In the genomic region with DNA sequence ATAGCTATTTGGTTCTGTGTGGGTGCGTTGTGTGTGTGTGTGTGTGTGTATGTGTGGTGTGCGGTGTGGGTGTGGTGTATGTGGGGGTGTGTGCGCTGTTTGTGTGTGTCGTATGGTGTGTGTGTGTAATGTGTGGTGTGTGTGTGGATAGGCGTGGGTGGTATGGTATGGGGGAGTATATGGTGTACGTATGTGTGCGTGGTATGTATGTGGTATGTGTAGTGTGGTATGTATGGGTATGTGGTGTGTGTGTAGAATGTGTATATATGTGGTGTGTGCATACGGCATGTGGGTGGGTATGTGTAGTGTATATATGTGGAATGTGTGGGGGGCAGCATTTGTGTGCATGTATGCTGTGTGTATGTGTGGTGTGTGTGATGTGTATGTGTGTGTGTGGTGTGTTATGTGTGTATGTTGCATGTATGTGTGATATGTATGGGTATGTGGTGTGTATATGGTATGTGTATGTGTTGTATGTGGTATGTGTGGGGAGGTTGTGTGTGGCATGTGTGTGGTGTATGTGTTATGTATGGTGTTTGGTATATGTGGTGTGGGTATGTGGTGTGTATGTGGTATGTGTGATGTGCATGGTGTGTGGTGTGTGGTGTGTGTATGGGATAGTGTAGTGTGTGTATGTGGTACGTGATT, we compare ENCODE assay signal across 1 cellular context.
TF ChIP-seq lines count a peak whose summit lies in the region.

No MANE protein-coding gene starts in this region.

TF ChIP-seq in HEK293, 187 proteins besides CTCF, POLR2A, EP300 and RAD21 (continued from another document):
- TF ChIP-seq, protein P1, sequence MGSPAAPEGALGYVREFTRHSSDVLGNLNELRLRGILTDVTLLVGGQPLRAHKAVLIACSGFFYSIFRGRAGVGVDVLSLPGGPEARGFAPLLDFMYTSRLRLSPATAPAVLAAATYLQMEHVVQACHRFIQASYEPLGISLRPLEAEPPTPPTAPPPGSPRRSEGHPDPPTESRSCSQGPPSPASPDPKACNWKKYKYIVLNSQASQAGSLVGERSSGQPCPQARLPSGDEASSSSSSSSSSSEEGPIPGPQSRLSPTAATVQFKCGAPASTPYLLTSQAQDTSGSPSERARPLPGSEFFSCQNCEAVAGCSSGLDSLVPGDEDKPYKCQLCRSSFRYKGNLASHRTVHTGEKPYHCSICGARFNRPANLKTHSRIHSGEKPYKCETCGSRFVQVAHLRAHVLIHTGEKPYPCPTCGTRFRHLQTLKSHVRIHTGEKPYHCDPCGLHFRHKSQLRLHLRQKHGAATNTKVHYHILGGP (tag by site-specific recombination; IDR thresholded peaks at IDR 0.05) = no peak
- TF ChIP-seq ZNF423 (tag by site-specific recombination; IDR thresholded peaks at IDR 0.05) (no peak), ZNF274 (IDR thresholded peaks at IDR 0.05; ENCODE audit: low read length) (no peak), ZNF274 (tag by site-specific recombination; IDR thresholded peaks at IDR 0.05; ENCODE audit: borderline replicate concordance) (no peak), ZNF776 (tag by site-specific recombination; IDR thresholded peaks at IDR 0.05; ENCODE audit: borderline replicate concordance) (no peak), ZNF350 (tag by site-specific recombination; IDR thresholded peaks at IDR 0.05) (no peak), ZNF561 (tag by site-specific recombination; IDR thresholded peaks at IDR 0.05; ENCODE audit: borderline replicate concordance) (no peak), ZFP69B (tag by site-specific recombination; IDR thresholded peaks at IDR 0.05) (no peak), ZNF549 (tag by site-specific recombination; IDR thresholded peaks at IDR 0.05) (no peak), ZNF223 (tag by site-specific recombination; IDR thresholded peaks at IDR 0.05) (no peak), EGR2 (tag by site-specific recombination; IDR thresholded peaks at IDR 0.05; ENCODE audit: low read depth) (peak; percentile 90), ZFHX2 (tag by site-specific recombination; conservative IDR thresholded peaks at IDR 0.05) (peak; percentile 83), ZNF843 (tag by site-specific recombination; IDR thresholded peaks at IDR 0.05) (no peak), ZNF791 (tag by site-specific recombination; IDR thresholded peaks at IDR 0.05) (no peak), ZNF677 (tag by site-specific recombination; IDR thresholded peaks at IDR 0.05) (no peak), KLF8 (tag by site-specific recombination; IDR thresholded peaks at IDR 0.05) (no peak), ZNF521 (tag by site-specific recombination; IDR thresholded peaks at IDR 0.05) (peak; percentile 12; the same call in 1 of the 2 replicates), SP3 (tag by site-specific recombination; IDR thresholded peaks at IDR 0.05) (no peak), IKZF3 (tag by site-specific recombination; IDR thresholded peaks at IDR 0.05) (no peak), ZNF239 (tag by site-specific recombination; IDR thresholded peaks at IDR 0.05) (0 out of 2 replicates have a peak, but pooled peaks have one; percentile 37), ZNF777 (tag by site-specific recombination; IDR thresholded peaks at IDR 0.05; ENCODE audit: borderline replicate concordance) (no peak), SP2 (tag by site-specific recombination; IDR thresholded peaks at IDR 0.05) (no peak), ZBTB8A (tag by site-specific recombination; IDR thresholded peaks at IDR 0.05) (no peak), ZNF184 (tag by site-specific recombination; IDR thresholded peaks at IDR 0.05) (no peak)
- TF ChIP-seq, protein P2, sequence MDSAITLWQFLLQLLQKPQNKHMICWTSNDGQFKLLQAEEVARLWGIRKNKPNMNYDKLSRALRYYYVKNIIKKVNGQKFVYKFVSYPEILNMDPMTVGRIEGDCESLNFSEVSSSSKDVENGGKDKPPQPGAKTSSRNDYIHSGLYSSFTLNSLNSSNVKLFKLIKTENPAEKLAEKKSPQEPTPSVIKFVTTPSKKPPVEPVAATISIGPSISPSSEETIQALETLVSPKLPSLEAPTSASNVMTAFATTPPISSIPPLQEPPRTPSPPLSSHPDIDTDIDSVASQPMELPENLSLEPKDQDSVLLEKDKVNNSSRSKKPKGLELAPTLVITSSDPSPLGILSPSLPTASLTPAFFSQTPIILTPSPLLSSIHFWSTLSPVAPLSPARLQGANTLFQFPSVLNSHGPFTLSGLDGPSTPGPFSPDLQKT (IDR thresholded peaks at IDR 0.05; ENCODE audit: borderline replicate concordance, low read depth, low read length) = no peak
- TF ChIP-seq, protein P3, sequence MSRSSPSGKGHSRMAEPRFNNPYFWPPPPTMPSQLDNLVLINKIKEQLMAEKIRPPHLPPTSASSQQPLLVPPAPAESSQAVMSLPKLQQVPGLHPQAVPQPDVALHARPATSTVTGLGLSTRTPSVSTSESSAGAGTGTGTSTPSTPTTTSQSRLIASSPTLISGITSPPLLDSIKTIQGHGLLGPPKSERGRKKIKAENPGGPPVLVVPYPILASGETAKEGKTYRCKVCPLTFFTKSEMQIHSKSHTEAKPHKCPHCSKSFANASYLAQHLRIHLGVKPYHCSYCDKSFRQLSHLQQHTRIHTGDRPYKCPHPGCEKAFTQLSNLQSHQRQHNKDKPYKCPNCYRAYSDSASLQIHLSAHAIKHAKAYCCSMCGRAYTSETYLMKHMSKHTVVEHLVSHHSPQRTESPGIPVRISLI (tag by site-specific recombination; IDR thresholded peaks at IDR 0.05) = no peak
- TF ChIP-seq, protein P4, sequence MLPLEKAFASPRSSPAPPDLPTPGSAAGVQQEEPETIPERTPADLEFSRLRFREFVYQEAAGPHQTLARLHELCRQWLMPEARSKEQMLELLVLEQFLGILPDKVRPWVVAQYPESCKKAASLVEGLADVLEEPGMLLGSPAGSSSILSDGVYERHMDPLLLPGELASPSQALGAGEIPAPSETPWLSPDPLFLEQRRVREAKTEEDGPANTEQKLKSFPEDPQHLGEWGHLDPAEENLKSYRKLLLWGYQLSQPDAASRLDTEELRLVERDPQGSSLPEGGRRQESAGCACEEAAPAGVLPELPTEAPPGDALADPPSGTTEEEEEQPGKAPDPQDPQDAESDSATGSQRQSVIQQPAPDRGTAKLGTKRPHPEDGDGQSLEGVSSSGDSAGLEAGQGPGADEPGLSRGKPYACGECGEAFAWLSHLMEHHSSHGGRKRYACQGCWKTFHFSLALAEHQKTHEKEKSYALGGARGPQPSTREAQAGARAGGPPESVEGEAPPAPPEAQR (tag by site-specific recombination; IDR thresholded peaks at IDR 0.05) = no peak
- TF ChIP-seq, protein P5, sequence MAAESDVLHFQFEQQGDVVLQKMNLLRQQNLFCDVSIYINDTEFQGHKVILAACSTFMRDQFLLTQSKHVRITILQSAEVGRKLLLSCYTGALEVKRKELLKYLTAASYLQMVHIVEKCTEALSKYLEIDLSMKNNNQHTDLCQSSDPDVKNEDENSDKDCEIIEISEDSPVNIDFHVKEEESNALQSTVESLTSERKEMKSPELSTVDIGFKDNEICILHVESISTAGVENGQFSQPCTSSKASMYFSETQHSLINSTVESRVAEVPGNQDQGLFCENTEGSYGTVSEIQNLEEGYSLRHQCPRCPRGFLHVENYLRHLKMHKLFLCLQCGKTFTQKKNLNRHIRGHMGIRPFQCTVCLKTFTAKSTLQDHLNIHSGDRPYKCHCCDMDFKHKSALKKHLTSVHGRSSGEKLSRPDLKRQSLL (tag by site-specific recombination; IDR thresholded peaks at IDR 0.05) = no peak
- TF ChIP-seq, protein P6, sequence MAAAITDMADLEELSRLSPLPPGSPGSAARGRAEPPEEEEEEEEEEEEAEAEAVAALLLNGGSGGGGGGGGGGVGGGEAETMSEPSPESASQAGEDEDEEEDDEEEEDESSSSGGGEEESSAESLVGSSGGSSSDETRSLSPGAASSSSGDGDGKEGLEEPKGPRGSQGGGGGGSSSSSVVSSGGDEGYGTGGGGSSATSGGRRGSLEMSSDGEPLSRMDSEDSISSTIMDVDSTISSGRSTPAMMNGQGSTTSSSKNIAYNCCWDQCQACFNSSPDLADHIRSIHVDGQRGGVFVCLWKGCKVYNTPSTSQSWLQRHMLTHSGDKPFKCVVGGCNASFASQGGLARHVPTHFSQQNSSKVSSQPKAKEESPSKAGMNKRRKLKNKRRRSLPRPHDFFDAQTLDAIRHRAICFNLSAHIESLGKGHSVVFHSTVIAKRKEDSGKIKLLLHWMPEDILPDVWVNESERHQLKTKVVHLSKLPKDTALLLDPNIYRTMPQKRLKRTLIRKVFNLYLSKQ (tag by site-specific recombination; IDR thresholded peaks at IDR 0.05; ENCODE audit: borderline replicate concordance) = no peak
- TF ChIP-seq, protein P7, sequence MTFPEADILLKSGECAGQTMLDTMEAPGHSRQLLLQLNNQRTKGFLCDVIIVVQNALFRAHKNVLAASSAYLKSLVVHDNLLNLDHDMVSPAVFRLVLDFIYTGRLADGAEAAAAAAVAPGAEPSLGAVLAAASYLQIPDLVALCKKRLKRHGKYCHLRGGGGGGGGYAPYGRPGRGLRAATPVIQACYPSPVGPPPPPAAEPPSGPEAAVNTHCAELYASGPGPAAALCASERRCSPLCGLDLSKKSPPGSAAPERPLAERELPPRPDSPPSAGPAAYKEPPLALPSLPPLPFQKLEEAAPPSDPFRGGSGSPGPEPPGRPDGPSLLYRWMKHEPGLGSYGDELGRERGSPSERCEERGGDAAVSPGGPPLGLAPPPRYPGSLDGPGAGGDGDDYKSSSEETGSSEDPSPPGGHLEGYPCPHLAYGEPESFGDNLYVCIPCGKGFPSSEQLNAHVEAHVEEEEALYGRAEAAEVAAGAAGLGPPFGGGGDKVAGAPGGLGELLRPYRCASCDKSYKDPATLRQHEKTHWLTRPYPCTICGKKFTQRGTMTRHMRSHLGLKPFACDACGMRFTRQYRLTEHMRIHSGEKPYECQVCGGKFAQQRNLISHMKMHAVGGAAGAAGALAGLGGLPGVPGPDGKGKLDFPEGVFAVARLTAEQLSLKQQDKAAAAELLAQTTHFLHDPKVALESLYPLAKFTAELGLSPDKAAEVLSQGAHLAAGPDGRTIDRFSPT (tag by site-specific recombination; IDR thresholded peaks at IDR 0.05) = no peak
